9 cellular contexts compared by ENCODE assay signal in genomic region chr6:43838276-43839036, GRCh38.
DNase-seq lines count a peak whose midpoint lies in the region; ATAC-seq, FAIRE-seq and TF ChIP-seq lines count a peak whose summit lies in the region.
"Had no signal": no experiment of that assay in that cellular context is flagged by ENCODE, and none has a peak within 500 bp of the region (broad histone marks: within the 10 kb centered on the region; RNA-seq: fewer than 3 reads in every experiment).

No MANE protein-coding gene starts in this region.

- FAIRE-seq in A549 (lab: Jason Lieb, UNC): no peak

- no peaks in the 10 kb centered on the region for H4K20me1 ChIP-seq in OCI-LY3 (ENCODE audit: insufficient read depth, low read length)

- H3K9me3 ChIP-seq in A549: no peaks in the 10 kb centered on the region
- H3K9me3 ChIP-seq in OCI-LY3 (ENCODE audit: insufficient read depth, low read length): no peaks in the 10 kb centered on the region
- H3K9me3 ChIP-seq: HAP-1 had no signal

- H3K9ac ChIP-seq in OCI-LY3 (ENCODE audit: low read length): no peak overlapping the region

- H3K27me3 Mint-ChIP-seq in endothelial cell (ENCODE audit: unreplicated experiment): peaks cover 2% of the 10 kb centered on the region
- H3K27me3 Mint-ChIP-seq in natural killer cell treated with Interleukin-12 subunit alpha and Interleukin-12 subunit beta and Interleukin-15 and Interleukin-18, amount 100 ng/mL, for 72 hours: peaks cover 2 to 8% of the 10 kb centered on the region in 2 donors

- 23% methylated on average over 3 of the region's 9 CpGs for WGBS in A549 (ENCODE audit: missing lambda C conversion rate)

- DNase-seq in A549 (ENCODE audit: low read depth in 1 of 2, low spot score in 1 of 2): peak; percentile 43 to 58
- DNase-seq in GM10248 (ENCODE audit: extremely low spot score): peak; percentile 64
- peak; percentile 23 for DNase-seq in endothelial cell (ENCODE audit: low spot score)
- DNase-seq in natural killer cell treated with Interleukin-12 subunit alpha and Interleukin-12 subunit beta and Interleukin-15 and Interleukin-18, amount 100 ng/mL, for 72 hours (ENCODE audit: low spot score): no peak
- DNase-seq in NCI-H526 treated with DMSO at 0.1 percent for 48 hours (lab: John Stamatoyannopoulos, UW): no peak

- peaks cover 6% of the 10 kb centered on the region; the same call in 1 of the 2 replicates for H3K27me3 ChIP-seq in OCI-LY3 (ENCODE audit: low read depth, low read length)

- no peak overlapping the region for H3K27ac Mint-ChIP-seq in endothelial cell (ENCODE audit: unreplicated experiment)
- H3K27ac Mint-ChIP-seq in natural killer cell treated with Interleukin-12 subunit alpha and Interleukin-12 subunit beta and Interleukin-15 and Interleukin-18, amount 100 ng/mL, for 72 hours: no peak overlapping the region

- peaks cover 23% of the 10 kb centered on the region for H3K4me1 ChIP-seq in A549
- peaks cover 4% of the 10 kb centered on the region; the same call in 1 of the 2 replicates for H3K4me1 ChIP-seq in OCI-LY3 (ENCODE audit: low read length)
- H3K4me1 ChIP-seq: HAP-1 had no signal

- no peak for TF ChIP-seq EP300 in A549 (IDR thresholded peaks at IDR 0.05)

- TF ChIP-seq POLR2A in A549 (IDR thresholded peaks at IDR 0.05; ENCODE audit: low read length): no peak

- H3K4me3 ChIP-seq in A549 (no peak overlapping the region), OCI-LY3 (ENCODE audit: low read length) (no peak overlapping the region)
- H3K4me3 ChIP-seq: HAP-1 had no signal

- H3K79me2 ChIP-seq in OCI-LY3 (ENCODE audit: low read length): no peaks in the 10 kb centered on the region

- POLR2A ChIA-PET in A549 (lab: Yijun Ruan, JAX): no interaction called here
- POLR2A ChIA-PET in GM10248 (lab: Yijun Ruan, JAX): no interaction called here

- TF ChIP-seq CTCF in A549 (IDR thresholded peaks at IDR 0.05) (peak; percentile 45), GM10248 (IDR thresholded peaks at IDR 0.05; ENCODE audit: control extremely low read depth, extremely low read depth, low read depth, missing control alignments) (peak; percentile 29), OCI-LY3 (IDR thresholded peaks at IDR 0.05; ENCODE audit: low read depth, low read length) (peak; percentile 61), endothelial cell (IDR thresholded peaks at IDR 0.05; ENCODE audit: unreplicated experiment) (peak; percentile 53)

- H2AFZ ChIP-seq in OCI-LY3 (ENCODE audit: low read depth, low read length): no peak overlapping the region

- H3K27ac ChIP-seq in A549 (peak overlapping the region; percentile 75 to 93), OCI-LY3 (ENCODE audit: low read length) (no peak overlapping the region)

- no peaks in the 10 kb centered on the region for H3K4me1 Mint-ChIP-seq in endothelial cell (ENCODE audit: unreplicated experiment)
- no peaks in the 10 kb centered on the region for H3K4me1 Mint-ChIP-seq in natural killer cell treated with Interleukin-12 subunit alpha and Interleukin-12 subunit beta and Interleukin-15 and Interleukin-18, amount 100 ng/mL, for 72 hours (ENCODE audit: low read depth in 2 of 2)

- no peaks in the 10 kb centered on the region for H3K9me3 Mint-ChIP-seq in endothelial cell (ENCODE audit: unreplicated experiment)
- no peaks in the 10 kb centered on the region for H3K9me3 Mint-ChIP-seq in natural killer cell treated with Interleukin-12 subunit alpha and Interleukin-12 subunit beta and Interleukin-15 and Interleukin-18, amount 100 ng/mL, for 72 hours

- CTCF ChIA-PET in A549 (lab: Yijun Ruan, JAX) (interaction anchor here (1.2 to 2.1 kb wide), 3 partner anchors 8 to 64 kb away, joined by 3 to 9 read pairs (median 4); no protein-coding TSS in a partner anchor), GM10248 (lab: Yijun Ruan, JAX) (interaction anchor here (1.3 kb wide), 1 partner anchor 221 kb away, joined by 3 read pairs; no protein-coding TSS in a partner anchor)

- no peaks in the 10 kb centered on the region for H3K36me3 Mint-ChIP-seq in endothelial cell (ENCODE audit: low read depth, unreplicated experiment)
- no peaks in the 10 kb centered on the region for H3K36me3 Mint-ChIP-seq in natural killer cell treated with Interleukin-12 subunit alpha and Interleukin-12 subunit beta and Interleukin-15 and Interleukin-18, amount 100 ng/mL, for 72 hours

- H3K4me2 ChIP-seq in A549 (peak overlapping the region; percentile 45), OCI-LY3 (ENCODE audit: low read length) (no peak overlapping the region)

- no peaks in the 10 kb centered on the region for H3K36me3 ChIP-seq in OCI-LY3 (replicated peaks; ENCODE audit: low read depth, low read length)
- H3K36me3 ChIP-seq: HAP-1 had no signal

- no peak overlapping the region for H3K4me3 Mint-ChIP-seq in endothelial cell (ENCODE audit: unreplicated experiment)
- no peak overlapping the region for H3K4me3 Mint-ChIP-seq in natural killer cell treated with Interleukin-12 subunit alpha and Interleukin-12 subunit beta and Interleukin-15 and Interleukin-18, amount 100 ng/mL, for 72 hours

- peak; percentile 79 to 89 for ATAC-seq in A549
- ATAC-seq in natural killer cell treated with Interleukin-12 subunit alpha and Interleukin-12 subunit beta and Interleukin-15 and Interleukin-18, amount 100 ng/mL, for 72 hours: peak; percentile 38 to 54
- no peak for ATAC-seq in GM19023 (IDR thresholded peaks at IDR 0.05; ENCODE audit: unreplicated experiment)
- no peak for ATAC-seq in HG03108 (IDR thresholded peaks at IDR 0.05; ENCODE audit: unreplicated experiment)

- peak; percentile 52 to 54 for TF ChIP-seq RAD21 in A549 (conservative IDR thresholded peaks at IDR 0.05 in 1 of 2, IDR thresholded peaks at IDR 0.05 in 1 of 2)

TF ChIP-seq in A549, 52 proteins besides CTCF, POLR2A, EP300 and RAD21:
- TF ChIP-seq SMC3 (IDR thresholded peaks at IDR 0.05): peak; percentile 52
- TF ChIP-seq HDAC2 (IDR thresholded peaks at IDR 0.05): no peak
- peak; percentile 49 to 83 for TF ChIP-seq CEBPB (IDR thresholded peaks at IDR 0.05)
- no peak for TF ChIP-seq FOSL2 (IDR thresholded peaks at IDR 0.05)
- peak; percentile 36; the same call in 1 of the 2 replicates for TF ChIP-seq FOSL2 (CRISPR knock-in tag; IDR thresholded peaks at IDR 0.05)

Comparison
In these comparisons a context has a peak if more than half of its experiments do, and no peak if none do; other contexts are left out.
1. ATAC-seq: peak in A549 (2 of 2) and natural killer cell treated with Interleukin-12 subunit alpha and Interleukin-12 subunit beta and Interleukin-15 and Interleukin-18, amount 100 ng/mL, for 72 hours (2 of 2); none in GM19023 (single experiment) and HG03108 (single experiment).
2. DNase-seq: peak in A549 (2 of 2), GM10248 (single experiment) and endothelial cell (single experiment); none in natural killer cell treated with Interleukin-12 subunit alpha and Interleukin-12 subunit beta and Interleukin-15 and Interleukin-18, amount 100 ng/mL, for 72 hours (single experiment) and NCI-H526 treated with DMSO at 0.1 percent for 48 hours (single experiment).
3. Peak in every context shown above with its lines, with median percentiles within 50 percentile points of each other: CTCF ChIP-seq.